Comparison of ENCODE assay signal across 16 cellular contexts in the genomic region with DNA sequence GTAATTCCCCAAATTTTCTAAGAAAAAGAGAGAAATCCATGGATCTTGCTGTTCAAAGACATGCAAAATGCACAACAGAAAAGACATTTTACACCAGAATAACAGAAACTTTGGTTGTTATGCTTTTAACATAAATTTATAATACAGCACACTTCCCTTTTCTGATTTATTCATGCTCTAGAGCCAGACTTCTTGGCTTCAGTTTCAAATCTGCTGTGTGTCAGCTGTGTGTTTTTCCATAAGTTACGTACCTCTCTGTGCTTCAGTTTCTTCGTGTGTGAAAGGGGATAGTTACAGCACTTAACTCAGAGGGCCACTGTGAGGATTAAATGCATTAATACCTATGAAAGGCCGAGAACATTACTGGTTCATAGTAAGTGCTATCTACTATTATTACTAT. TPM values are rescaled to one million over a fixed set of nuclear protein-coding genes. Genes with fewer than 3 reads are reported as not detected.
"Had no signal": no experiment of that assay in that cellular context is flagged by ENCODE, and none has a peak within 500 bp of the region (broad histone marks: within the 10 kb centered on the region; RNA-seq: fewer than 3 reads in every experiment).

No MANE protein-coding gene starts in this region.

- ATAC-seq: body of pancreas, left colon had no signal

- H3K9me3 Mint-ChIP-seq: activated CD4-positive, alpha-beta T cell treated with anti-CD3 and anti-CD28 coated beads, Interleukin-2, amount 10 ng/mL, durations not matched to agents 7 days and 5 days; activated naive CD4-positive, alpha-beta T cell treated with anti-CD3 and anti-CD28 coated beads, Interleukin-2, amount 50 U/mL, for 24 hours had no signal

- H3K27me3 ChIP-seq: body of pancreas, right atrium auricular region had no signal

- H3K36me3 Mint-ChIP-seq: activated naive CD4-positive, alpha-beta T cell treated with anti-CD3 and anti-CD28 coated beads, Interleukin-2, amount 50 U/mL, for 24 hours; naive thymus-derived CD4-positive, alpha-beta T cell had no signal

- H3K27ac ChIP-seq: body of pancreas, right atrium auricular region had no signal

- H3K9me3 ChIP-seq: body of pancreas, right atrium auricular region had no signal

- DNase-seq: activated CD4-positive, alpha-beta T cell treated with anti-CD3 and anti-CD28 coated beads, Interleukin-2, amount 10 ng/mL, durations not matched to agents 7 days and 5 days; activated CD4-positive, CD25-positive, alpha-beta regulatory T cell; activated effector memory CD4-positive, alpha-beta T cell treated with Interleukin-2 at 50 U/mL for 16 hours; activated T-cell treated with anti-CD3 and anti-CD28 coated beads, Interleukin-2, amount 50 U/mL, for 1 hour; amniotic stem cell; body of pancreas; central memory CD4-positive, alpha-beta T cell; left colon; mammary epithelial cell; naive thymus-derived CD4-positive, alpha-beta T cell; nucleus accumbens had no signal

- H3K4me3 Mint-ChIP-seq: activated CD4-positive, alpha-beta T cell treated with anti-CD3 and anti-CD28 coated beads, Interleukin-2, amount 10 ng/mL, durations not matched to agents 7 days and 5 days; activated naive CD4-positive, alpha-beta T cell treated with anti-CD3 and anti-CD28 coated beads, Interleukin-2, amount 50 U/mL, for 24 hours; naive thymus-derived CD4-positive, alpha-beta T cell had no signal

- H3K27ac Mint-ChIP-seq: activated CD4-positive, alpha-beta T cell treated with anti-CD3 and anti-CD28 coated beads, Interleukin-2, amount 10 ng/mL, durations not matched to agents 7 days and 5 days; activated naive CD4-positive, alpha-beta T cell treated with anti-CD3 and anti-CD28 coated beads, Interleukin-2, amount 50 U/mL, for 24 hours; naive thymus-derived CD4-positive, alpha-beta T cell had no signal

- H3K36me3 ChIP-seq: right atrium auricular region had no signal

- H3K4me3 ChIP-seq: body of pancreas, right atrium auricular region, skin epidermis had no signal

RNA-seq across cellular contexts. Expression of a gene that starts 6.8 kb away (rescaled TPM):
- total RNA-seq: activated CD4-positive, alpha-beta T cell treated with anti-CD3 and anti-CD28 coated beads, Interleukin-2, amount 10 ng/mL, durations not matched to agents 7 days and 5 days; mammary epithelial cell; posterior vena cava; right atrium auricular region had no signal
- polyA plus RNA-seq: mammary epithelial cell; naive thymus-derived CD4-positive, alpha-beta T cell had no signal

RNA-seq across cellular contexts. Expression of a gene that starts 7.5 kb away (rescaled TPM):
- total RNA-seq: activated CD4-positive, alpha-beta T cell treated with anti-CD3 and anti-CD28 coated beads, Interleukin-2, amount 10 ng/mL, durations not matched to agents 7 days and 5 days; body of pancreas; mammary epithelial cell; posterior vena cava had no signal
- polyA plus RNA-seq: mammary epithelial cell; naive thymus-derived CD4-positive, alpha-beta T cell had no signal

RNA-seq across cellular contexts. Expression of a gene that starts 26.9 kb away (rescaled TPM):
- total RNA-seq: body of pancreas, mononuclear cell, right atrium auricular region had no signal
- polyA plus RNA-seq: naive thymus-derived CD4-positive, alpha-beta T cell had no signal
